Comparison of ENCODE assay signal across 8 cellular contexts in the genomic region with DNA sequence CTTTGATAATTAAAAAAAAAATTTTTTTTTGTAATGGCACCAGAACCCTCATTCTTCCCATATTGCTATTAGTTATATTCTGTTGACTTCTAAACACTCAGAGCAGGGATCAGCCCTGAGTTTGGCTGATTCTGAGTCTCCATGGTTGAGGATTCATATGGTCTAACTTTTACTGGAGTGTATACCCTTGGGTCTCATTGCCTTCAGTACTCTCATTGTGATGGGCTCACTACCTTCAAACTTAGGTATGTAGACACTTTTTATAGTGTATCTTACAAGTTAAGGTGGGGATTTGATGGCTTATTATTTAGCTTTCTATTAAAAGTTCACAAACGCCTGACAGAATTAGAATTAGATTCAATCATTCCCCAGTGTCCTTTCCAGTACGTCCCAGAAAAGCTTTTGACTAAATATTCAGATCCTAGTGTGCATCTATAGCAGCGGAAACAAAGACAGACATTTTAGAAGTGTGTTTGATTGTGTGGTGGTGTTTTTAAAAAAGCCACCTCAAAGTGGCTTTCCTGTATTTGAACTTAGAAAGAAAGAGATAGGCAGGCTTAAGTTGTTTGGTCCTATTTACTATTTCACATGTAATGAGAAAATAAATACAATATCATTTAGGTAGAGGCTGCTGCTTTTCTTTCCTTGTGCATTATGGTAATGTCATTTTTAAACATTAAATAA. TPM values are rescaled to one million over a fixed set of nuclear protein-coding genes. Genes with fewer than 3 reads are reported as not detected.
A peak's percentile ranks its signal among the peaks of the same experiment; 100 is the strongest.
DNase-seq lines count a peak whose midpoint lies in the region; ATAC-seq and TF ChIP-seq lines count a peak whose summit lies in the region.

No MANE protein-coding gene starts in this region.

- H3K9me3 ChIP-seq in tibial artery, result no peaks in the 10 kb centered on the region

- H3K27me3 ChIP-seq in tibial artery, result no peaks in the 10 kb centered on the region

- H3K27ac Mint-ChIP-seq in brain (peak overlapping the region in 3 of 5 experiments; percentile 93 to 96 (median 96)), mesothelial cell of epicardium (peak overlapping the region; percentile 98)

- peaks cover 7% of the 10 kb centered on the region for H3K36me3 Mint-ChIP-seq in activated T-cell treated with anti-CD3 and anti-CD28 coated beads, Interleukin-2, amount 50 U/mL, for 4 hours (ENCODE audit: insufficient read depth)
- peaks cover 23% of the 10 kb centered on the region for H3K36me3 Mint-ChIP-seq in brain
- H3K36me3 Mint-ChIP-seq in mesothelial cell of epicardium, result peaks cover 4% of the 10 kb centered on the region

- peak overlapping the region; percentile 50 to 54 for H3K4me3 ChIP-seq in tibial artery

- H3K4me1 ChIP-seq in tibial artery, result peaks cover 0 to 68% (median 25%) of the 10 kb centered on the region in 4 donors

- no peaks in the 10 kb centered on the region for H3K36me3 ChIP-seq in tibial artery

- H3K9me3 Mint-ChIP-seq in activated T-cell treated with anti-CD3 and anti-CD28 coated beads, Interleukin-2, amount 50 U/mL, for 4 hours, result peaks cover 3% of the 10 kb centered on the region
- H3K9me3 Mint-ChIP-seq in brain, result no peaks in the 10 kb centered on the region
- no peaks in the 10 kb centered on the region for H3K9me3 Mint-ChIP-seq in mesothelial cell of epicardium

- TF ChIP-seq CTCF in brain (conservative IDR thresholded peaks at IDR 0.05) (no peak), mesothelial cell of epicardium (IDR thresholded peaks at IDR 0.05; ENCODE audit: unreplicated experiment) (no peak), tibial artery (IDR thresholded peaks at IDR 0.05) (no peak)

- H3K27me3 Mint-ChIP-seq in activated T-cell treated with anti-CD3 and anti-CD28 coated beads, Interleukin-2, amount 50 U/mL, for 4 hours (ENCODE audit: low read depth), result no peaks in the 10 kb centered on the region
- H3K27me3 Mint-ChIP-seq in brain, result no peaks in the 10 kb centered on the region
- no peaks in the 10 kb centered on the region for H3K27me3 Mint-ChIP-seq in mesothelial cell of epicardium (ENCODE audit: low read depth)

- no peak for ATAC-seq in activated T-cell treated with anti-CD3 and anti-CD28 coated beads, Interleukin-2, amount 50 U/mL, for 4 hours

- DNase-seq in activated T-cell treated with anti-CD3 and anti-CD28 coated beads, Interleukin-2, amount 50 U/mL, for 4 hours, result no peak
- no peak for DNase-seq in activated T-cell treated with anti-CD3 and anti-CD28 coated beads, Interleukin-2, amount 50 U/mL, for 1 hour
- DNase-seq in mesothelial cell of epicardium (ENCODE audit: low spot score in 2 of 2, unreplicated experiment in 2 of 2), result no peak
- DNase-seq in tibial artery, result no peak
- no peak for DNase-seq in LoVo (ENCODE audit: low spot score)
- no peak for DNase-seq in anterior cingulate cortex (lab: John Stamatoyannopoulos, UW)
- no peak for DNase-seq in NCI-H146 treated with DMSO at 0.1 percent for 48 hours (lab: John Stamatoyannopoulos, UW; ENCODE audit: unreplicated experiment)

- H3K27ac ChIP-seq in tibial artery, result peak overlapping the region; percentile 90 to 94

- H3K4me3 Mint-ChIP-seq in activated T-cell treated with anti-CD3 and anti-CD28 coated beads, Interleukin-2, amount 50 U/mL, for 4 hours, result peak overlapping the region; percentile 86
- peak overlapping the region in 4 of 5 experiments; percentile 41 to 80 (median 72) for H3K4me3 Mint-ChIP-seq in brain
- H3K4me3 Mint-ChIP-seq in mesothelial cell of epicardium, result peak overlapping the region; percentile 65

- intact Hi-C loops in tibial artery (cut with DNase I; ENCODE audit: low total_unique reads), result no loop called here

- peaks cover 52% of the 10 kb centered on the region for H3K4me1 Mint-ChIP-seq in activated T-cell treated with anti-CD3 and anti-CD28 coated beads, Interleukin-2, amount 50 U/mL, for 4 hours (ENCODE audit: low read depth)
- peaks cover 44% of the 10 kb centered on the region for H3K4me1 Mint-ChIP-seq in brain
- H3K4me1 Mint-ChIP-seq in mesothelial cell of epicardium, result peaks cover 21% of the 10 kb centered on the region

RNA-seq across cellular contexts. Expression of gene MACF1, which starts 1.4 kb away (rescaled TPM):
- total RNA-seq in activated T-cell treated with anti-CD3 and anti-CD28 coated beads, Interleukin-2, amount 50 U/mL, for 4 hours, result 100 to 1,000 TPM; 104 to 128 (median 120) TPM
- polyA plus RNA-seq in brain (ENCODE audit: insufficient read depth, low read depth, low replicate concordance), result 79.3 TPM
- 282 to 301 TPM (median 283 TPM) in 3 replicates for total RNA-seq in mesothelial cell of epicardium
